1 cellular context compared by ENCODE assay signal in the genomic region with DNA sequence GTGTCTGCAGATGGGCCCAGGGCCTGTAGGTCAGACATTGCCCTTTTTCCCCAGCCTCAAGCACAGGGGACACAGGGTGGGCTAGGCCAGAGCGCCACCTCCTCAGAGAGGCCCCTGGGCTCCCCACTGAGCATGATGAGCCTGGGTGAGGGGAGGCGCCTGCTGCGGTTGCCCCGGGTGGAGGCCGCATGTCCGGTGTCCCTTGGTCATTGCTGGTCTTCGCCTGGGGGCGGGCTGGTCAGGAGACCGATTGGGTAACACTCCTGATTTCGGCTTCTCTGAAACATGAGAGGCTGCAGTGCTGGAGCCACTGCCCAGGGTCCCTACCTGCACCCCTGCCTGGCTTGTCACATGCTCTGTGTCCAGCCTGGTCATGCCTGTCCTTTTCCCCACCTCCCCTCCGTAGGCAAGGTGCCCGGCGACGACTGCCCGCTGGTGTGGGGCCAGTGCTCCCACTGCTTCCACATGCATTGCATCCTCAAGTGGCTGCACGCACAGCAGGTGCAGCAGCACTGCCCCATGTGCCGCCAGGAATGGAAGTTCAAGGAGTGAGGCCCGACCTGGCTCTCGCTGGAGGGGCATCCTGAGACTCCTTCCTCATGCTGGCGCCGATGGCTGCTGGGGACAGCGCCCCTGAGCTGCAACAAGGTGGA.
TF ChIP-seq lines count a peak whose summit lies in the region.

No MANE protein-coding gene starts in this region.

TF ChIP-seq in K562, 482 proteins besides CTCF, POLR2A, EP300 and RAD21 (continued from another document):
- TF ChIP-seq, protein P1, sequence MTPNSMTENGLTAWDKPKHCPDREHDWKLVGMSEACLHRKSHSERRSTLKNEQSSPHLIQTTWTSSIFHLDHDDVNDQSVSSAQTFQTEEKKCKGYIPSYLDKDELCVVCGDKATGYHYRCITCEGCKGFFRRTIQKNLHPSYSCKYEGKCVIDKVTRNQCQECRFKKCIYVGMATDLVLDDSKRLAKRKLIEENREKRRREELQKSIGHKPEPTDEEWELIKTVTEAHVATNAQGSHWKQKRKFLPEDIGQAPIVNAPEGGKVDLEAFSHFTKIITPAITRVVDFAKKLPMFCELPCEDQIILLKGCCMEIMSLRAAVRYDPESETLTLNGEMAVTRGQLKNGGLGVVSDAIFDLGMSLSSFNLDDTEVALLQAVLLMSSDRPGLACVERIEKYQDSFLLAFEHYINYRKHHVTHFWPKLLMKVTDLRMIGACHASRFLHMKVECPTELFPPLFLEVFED (CRISPR knock-in tag; conservative IDR thresholded peaks at IDR 0.05): no peak
- TF ChIP-seq ZNF184 (CRISPR knock-in tag; IDR thresholded peaks at IDR 0.05): no peak
- no peak; the same call in 1 of the 2 replicates for TF ChIP-seq ZBTB7A (IDR thresholded peaks at IDR 0.05; ENCODE audit: borderline replicate concordance, control insufficient read depth, low read depth, low read length)
- TF ChIP-seq ZNF79 (CRISPR knock-in tag; IDR thresholded peaks at IDR 0.05; ENCODE audit: low read depth): no peak
- TF ChIP-seq ZNF77 (CRISPR knock-in tag; IDR thresholded peaks at IDR 0.05): no peak
- TF ChIP-seq E2F3 (CRISPR knock-in tag; IDR thresholded peaks at IDR 0.05): no peak
- TF ChIP-seq ZNF354B (CRISPR knock-in tag; IDR thresholded peaks at IDR 0.05): no peak
- TF ChIP-seq GATAD2B (IDR thresholded peaks at IDR 0.05; ENCODE audit: borderline replicate concordance): no peak
